Comparison of ENCODE assay signal across 1 cellular context in the genomic region with DNA sequence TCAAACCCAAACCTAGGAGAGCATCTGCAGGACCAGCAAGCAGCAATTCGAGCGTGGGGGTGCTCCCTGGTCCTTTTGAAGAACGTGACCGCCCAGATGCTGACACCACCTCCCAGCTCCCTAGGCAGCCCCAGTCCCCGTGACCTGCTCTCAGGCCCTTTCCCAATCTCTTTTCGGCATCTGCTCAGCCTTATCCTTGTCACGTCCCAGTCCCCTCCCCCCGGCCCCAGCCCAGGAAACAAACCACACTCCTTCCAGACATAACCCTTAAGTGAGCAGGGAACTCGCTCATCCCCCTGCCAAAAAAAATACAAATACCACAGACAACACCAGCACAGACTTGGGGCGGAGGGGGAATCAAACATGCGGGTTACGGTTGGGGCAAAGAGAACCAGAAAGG.
TF ChIP-seq lines count a peak whose summit lies in the region.

No MANE protein-coding gene starts in this region.

TF ChIP-seq in H1, 55 proteins besides CTCF, POLR2A, EP300 and RAD21:
- no peak for TF ChIP-seq KDM1A (IDR thresholded peaks at IDR 0.05; ENCODE audit: borderline replicate concordance, low read length)
- TF ChIP-seq GABPA (IDR thresholded peaks at IDR 0.05; ENCODE audit: borderline replicate concordance, insufficient read depth, low read length), result no peak
- TF ChIP-seq, protein P1, sequence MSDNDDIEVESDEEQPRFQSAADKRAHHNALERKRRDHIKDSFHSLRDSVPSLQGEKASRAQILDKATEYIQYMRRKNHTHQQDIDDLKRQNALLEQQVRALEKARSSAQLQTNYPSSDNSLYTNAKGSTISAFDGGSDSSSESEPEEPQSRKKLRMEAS (IDR thresholded peaks at IDR 0.05), result no peak
- no peak for TF ChIP-seq TAF7 (optimal IDR thresholded peaks at IDR 0.05; ENCODE audit: borderline replicate concordance, low read depth, low read length)
- TF ChIP-seq HDAC6 (IDR thresholded peaks at IDR 0.05; ENCODE audit: low read depth, low read length), result no peak
- no peak for TF ChIP-seq CBX8 (IDR thresholded peaks at IDR 0.05; ENCODE audit: borderline replicate concordance, low read depth, low read length)
- no peak for TF ChIP-seq TAF1 (IDR thresholded peaks at IDR 0.05; ENCODE audit: low read depth, low read length)
- TF ChIP-seq SP4 (IDR thresholded peaks at IDR 0.05; ENCODE audit: low read length), result no peak
- TF ChIP-seq SIRT6 (IDR thresholded peaks at IDR 0.05; ENCODE audit: low read length), result no peak
- TF ChIP-seq BRCA1 (IDR thresholded peaks at IDR 0.05; ENCODE audit: low read depth, low read length), result no peak
- no peak for TF ChIP-seq NANOG (IDR thresholded peaks at IDR 0.05; ENCODE audit: insufficient read depth, low read depth, low read length, poor library complexity, severe bottlenecking)
- no peak for TF ChIP-seq RXRA (IDR thresholded peaks at IDR 0.05; ENCODE audit: insufficient read depth, low read depth, low read length)
- TF ChIP-seq TCF12 (IDR thresholded peaks at IDR 0.05; ENCODE audit: low read depth, low read length), result no peak
- no peak for TF ChIP-seq ATF2 (IDR thresholded peaks at IDR 0.05; ENCODE audit: low read length)
- no peak for TF ChIP-seq SUZ12 (IDR thresholded peaks at IDR 0.05; ENCODE audit: low read length)
- no peak for TF ChIP-seq KDM4A (IDR thresholded peaks at IDR 0.05; ENCODE audit: low read depth, low read length, severe bottlenecking)
